20 cellular contexts compared by ENCODE assay signal in genomic region chr6:135215563-135215962, GRCh38. TPM values are rescaled to one million over a fixed set of nuclear protein-coding genes. Genes with fewer than 3 reads are reported as not detected.
"Had no signal": no experiment of that assay in that cellular context is flagged by ENCODE, and none has a peak within 500 bp of the region (broad histone marks: within the 10 kb centered on the region; RNA-seq: fewer than 3 reads in every experiment).

No MANE protein-coding gene starts in this region.

- H3K4me3 ChIP-seq: ascending aorta, colonic mucosa, gastroesophageal sphincter, heart left ventricle, left ventricle myocardium inferior had no signal

- H3K9me3 Mint-ChIP-seq: activated CD4-positive, alpha-beta memory T cell treated with anti-CD3 and anti-CD28 coated beads, Interleukin-2, amount 10 ng/mL, durations not matched to agents 7 days and 5 days; activated T-helper 17 cell treated with anti-CD3 and anti-CD28 coated beads, Interleukin-2, amount 50 U/mL, for 72 hours; central memory CD8-positive, alpha-beta T cell; immature natural killer cell had no signal

- H3K27ac ChIP-seq: ascending aorta, colonic mucosa, gastroesophageal sphincter, heart left ventricle, left ventricle myocardium inferior, WERI-Rb-1 had no signal

- H3K36me3 Mint-ChIP-seq: immature natural killer cell had no signal

- H3K27me3 Mint-ChIP-seq: activated CD4-positive, alpha-beta memory T cell treated with anti-CD3 and anti-CD28 coated beads, Interleukin-2, amount 10 ng/mL, durations not matched to agents 7 days and 5 days; activated CD8-positive, alpha-beta memory T cell treated with anti-CD3 and anti-CD28 coated beads, Interleukin-2, amount 10 ng/mL, durations not matched to agents 7 days and 5 days; activated T-helper 17 cell treated with anti-CD3 and anti-CD28 coated beads, Interleukin-2, amount 50 U/mL, for 72 hours; central memory CD8-positive, alpha-beta T cell had no signal

- H3K36me3 ChIP-seq: ascending aorta, colonic mucosa, gastroesophageal sphincter, heart left ventricle, left ventricle myocardium inferior had no signal

- H3K4me3 Mint-ChIP-seq: activated CD4-positive, alpha-beta memory T cell treated with anti-CD3 and anti-CD28 coated beads, Interleukin-2, amount 10 ng/mL, durations not matched to agents 7 days and 5 days; activated CD8-positive, alpha-beta memory T cell treated with anti-CD3 and anti-CD28 coated beads, Interleukin-2, amount 10 ng/mL, durations not matched to agents 7 days and 5 days; activated T-helper 17 cell treated with anti-CD3 and anti-CD28 coated beads, Interleukin-2, amount 50 U/mL, for 72 hours; central memory CD8-positive, alpha-beta T cell; immature natural killer cell had no signal

- H3K27me3 ChIP-seq: ascending aorta, colonic mucosa, gastroesophageal sphincter, heart left ventricle had no signal

- H3K27ac Mint-ChIP-seq: activated CD4-positive, alpha-beta memory T cell treated with anti-CD3 and anti-CD28 coated beads, Interleukin-2, amount 10 ng/mL, durations not matched to agents 7 days and 5 days; activated T-helper 17 cell treated with anti-CD3 and anti-CD28 coated beads, Interleukin-2, amount 50 U/mL, for 72 hours; immature natural killer cell had no signal

- DNase-seq: activated CD4-positive, alpha-beta memory T cell treated with anti-CD3 and anti-CD28 coated beads, Interleukin-2, amount 10 ng/mL, durations not matched to agents 7 days and 5 days; activated CD4-positive, alpha-beta T cell treated with anti-CD3 and anti-CD28 coated beads for 1 hour; activated CD8-positive, alpha-beta memory T cell treated with anti-CD3 and anti-CD28 coated beads, Interleukin-2, amount 10 ng/mL, durations not matched to agents 7 days and 5 days; activated naive CD4-positive, alpha-beta T cell treated with Interleukin-2 at 50 U/mL for 16 hours; heart left ventricle; immature natural killer cell; kidney glomerular epithelial cell; left ventricle myocardium inferior; mammary epithelial cell; retina; stimulated activated CD4-positive, alpha-beta T cell treated with anti-CD3 and anti-CD28 coated beads, Interleukin-12 subunit alpha, Interleukin-12 subunit beta, amount 100 ng/mL, for 4 hours; stimulated activated CD4-positive, alpha-beta T cell treated with anti-CD3 and anti-CD28 coated beads, Interleukin-1b, Interleukin-23, amount 100 ng/mL, for 48 hours; T-helper 1 cell; WERI-Rb-1 had no signal

- H3K4me1 ChIP-seq: ascending aorta, colonic mucosa, left ventricle myocardium inferior had no signal

- ATAC-seq: activated CD8-positive, alpha-beta memory T cell treated with anti-CD3 and anti-CD28 coated beads, Interleukin-2, amount 10 ng/mL, durations not matched to agents 7 days and 5 days; activated T-helper 17 cell treated with anti-CD3 and anti-CD28 coated beads, Interleukin-2, amount 50 U/mL, for 72 hours; esophagus mucosa; gastroesophageal sphincter; heart left ventricle had no signal

- H3K9me3 ChIP-seq: ascending aorta, colonic mucosa, gastroesophageal sphincter, heart left ventricle, left ventricle myocardium inferior had no signal

RNA-seq across cellular contexts. Expression of gene MYB, which starts 34.5 kb away (rescaled TPM):
- total RNA-seq: ascending aorta had no signal
- polyA plus RNA-seq: heart left ventricle had no signal
